8 cellular contexts compared by ENCODE assay signal in genomic region chr10:74589226-74589673, GRCh38.
A peak's percentile ranks its signal among the peaks of the same experiment; 100 is the strongest.
DNase-seq lines count a peak whose midpoint lies in the region; ATAC-seq lines count a peak whose summit lies in the region.

No MANE protein-coding gene starts in this region.

- peak; percentile 43 for ATAC-seq in GM18909 (IDR thresholded peaks at IDR 0.05; ENCODE audit: poor library complexity, unreplicated experiment)
- ATAC-seq in left lobe of liver: peak; percentile 75

- DNase-seq in NCI-H2081 (lab: John Stamatoyannopoulos, UW) (peak; percentile 90 to 97), cerebellum (ENCODE audit: low spot score) (peak; percentile 38), left lobe of liver (ENCODE audit: low spot score) (peak; percentile 95), iPS-NIHi7 (ENCODE audit: extremely low spot score) (no peak), SIG-M5 treated with dmso at 0.1 percent for 504 hours (lab: John Stamatoyannopoulos, UW; ENCODE audit: unreplicated experiment) (no peak)
- peak; percentile 87 to 88 for DNase-seq in activated CD4-positive, alpha-beta T cell treated with anti-CD3 and anti-CD28 coated beads for 4 hours
- peak; percentile 67 to 89 for DNase-seq in stimulated activated CD4-positive, alpha-beta T cell treated with anti-CD3 and anti-CD28 coated beads, Interleukin-4, amount 100 ng/mL, for 4 hours

Comparison
In these comparisons a context has a peak if more than half of its experiments do, and no peak if none do; other contexts are left out.
1. DNase-seq: peak in NCI-H2081 (2 of 2), activated CD4-positive, alpha-beta T cell treated with anti-CD3 and anti-CD28 coated beads for 4 hours (2 of 2), cerebellum (single experiment), left lobe of liver (single experiment) and stimulated activated CD4-positive, alpha-beta T cell treated with anti-CD3 and anti-CD28 coated beads, Interleukin-4, amount 100 ng/mL, for 4 hours (2 of 2); none in iPS-NIHi7 (single experiment) and SIG-M5 treated with dmso at 0.1 percent for 504 hours (single experiment).